1 cellular context compared by ENCODE assay signal in genomic region chr2:170715932-170716777, GRCh38.
TF ChIP-seq lines count a peak whose summit lies in the region.

No MANE protein-coding gene starts in this region.

TF ChIP-seq in HepG2, 621 proteins besides CTCF, POLR2A, EP300 and RAD21 (continued from another document):
- TF ChIP-seq ZBTB25 (CRISPR knock-in tag; IDR thresholded peaks at IDR 0.05), result no peak; the same call in 1 of the 2 replicates
- TF ChIP-seq ZBTB3 (CRISPR knock-in tag; IDR thresholded peaks at IDR 0.05; ENCODE audit: borderline replicate concordance, low read depth), result no peak
- TF ChIP-seq ZNF713 (CRISPR knock-in tag; IDR thresholded peaks at IDR 0.05), result no peak
- no peak for TF ChIP-seq ZNF558 (CRISPR knock-in tag; IDR thresholded peaks at IDR 0.05; ENCODE audit: borderline replicate concordance)
- no peak for TF ChIP-seq TFAP4 (IDR thresholded peaks at IDR 0.05; ENCODE audit: borderline replicate concordance, low read depth)
- TF ChIP-seq HNF4A (CRISPR knock-in tag; IDR thresholded peaks at IDR 0.05), result no peak
- no peak for TF ChIP-seq ELK4 (CRISPR knock-in tag; IDR thresholded peaks at IDR 0.05; ENCODE audit: borderline replicate concordance)
- no peak for TF ChIP-seq DBP (CRISPR knock-in tag; IDR thresholded peaks at IDR 0.05; ENCODE audit: not compliant biosample characterization)
- no peak for TF ChIP-seq PPARG (CRISPR knock-in tag; conservative IDR thresholded peaks at IDR 0.05)
- TF ChIP-seq SIX4 (CRISPR knock-in tag; IDR thresholded peaks at IDR 0.05), result peak; percentile 28; the same call in 1 of the 2 replicates
- no peak for TF ChIP-seq ZNF510 (CRISPR knock-in tag; IDR thresholded peaks at IDR 0.05; ENCODE audit: low read depth)
- TF ChIP-seq MLLT10 (CRISPR knock-in tag; IDR thresholded peaks at IDR 0.05), result peak; percentile 35; the same call in 1 of the 2 replicates
- no peak for TF ChIP-seq ZFP1 (CRISPR knock-in tag; IDR thresholded peaks at IDR 0.05)
- TF ChIP-seq ZNF362 (CRISPR knock-in tag; IDR thresholded peaks at IDR 0.05; ENCODE audit: borderline replicate concordance), result no peak
- no peak for TF ChIP-seq STAT5B (CRISPR knock-in tag; IDR thresholded peaks at IDR 0.05)
- TF ChIP-seq ZBTB7A (CRISPR knock-in tag; IDR thresholded peaks at IDR 0.05), result peak; percentile 51; the same call in 1 of the 2 replicates
- TF ChIP-seq NR0B2 (CRISPR knock-in tag; IDR thresholded peaks at IDR 0.05), result no peak
- TF ChIP-seq NONO (IDR thresholded peaks at IDR 0.05), result no peak
- no peak; the same call in 1 of the 2 replicates for TF ChIP-seq NONO (CRISPR knock-in tag; conservative IDR thresholded peaks at IDR 0.05)
- no peak for TF ChIP-seq MTA1 (CRISPR knock-in tag; IDR thresholded peaks at IDR 0.05; ENCODE audit: borderline replicate concordance)
- no peak for TF ChIP-seq KLF12 (CRISPR knock-in tag; IDR thresholded peaks at IDR 0.05; ENCODE audit: borderline replicate concordance)
- no peak for TF ChIP-seq HMGXB3 (CRISPR knock-in tag; IDR thresholded peaks at IDR 0.05; ENCODE audit: borderline replicate concordance)
- TF ChIP-seq ZMAT3 (CRISPR knock-in tag; conservative IDR thresholded peaks at IDR 0.05), result 0 out of 2 replicates have a peak, but pooled peaks have one; percentile 11
- no peak for TF ChIP-seq TGIF2 (CRISPR knock-in tag; IDR thresholded peaks at IDR 0.05)
- no peak for TF ChIP-seq ZNF138 (CRISPR knock-in tag; IDR thresholded peaks at IDR 0.05; ENCODE audit: low read depth)
- peak; percentile 2; the same call in 1 of the 2 replicates for TF ChIP-seq KAT8 (CRISPR knock-in tag; IDR thresholded peaks at IDR 0.05)
- no peak for TF ChIP-seq ZNF543 (CRISPR knock-in tag; IDR thresholded peaks at IDR 0.05)
- TF ChIP-seq KLF6 (CRISPR knock-in tag; IDR thresholded peaks at IDR 0.05), result 0 out of 2 replicates have a peak, but pooled peaks have one; percentile 15
- TF ChIP-seq ZNF552 (CRISPR knock-in tag; IDR thresholded peaks at IDR 0.05; ENCODE audit: borderline replicate concordance), result no peak
- TF ChIP-seq POGZ (CRISPR knock-in tag; IDR thresholded peaks at IDR 0.05), result peak; percentile 39; the same call in 1 of the 2 replicates
TF ChIP-seq in HepG2: peak in this region for 73.
